Comparison of ENCODE assay signal across 9 cellular contexts in genomic region chr1:153611024-153611352, GRCh38. TPM values are rescaled to one million over a fixed set of nuclear protein-coding genes. Genes with fewer than 3 reads are reported as not detected.
DNase-seq lines count a peak whose midpoint lies in the region; ATAC-seq and TF ChIP-seq lines count a peak whose summit lies in the region.
"Had no signal": no experiment of that assay in that cellular context is flagged by ENCODE, and none has a peak within 500 bp of the region (broad histone marks: within the 10 kb centered on the region; RNA-seq: fewer than 3 reads in every experiment).

No MANE protein-coding gene starts in this region.

- H3K9me3 Mint-ChIP-seq in nephron progenitor cell, result no peaks in the 10 kb centered on the region
- H3K9me3 Mint-ChIP-seq: memory B cell had no signal

- no peaks in the 10 kb centered on the region for H3K9me3 ChIP-seq in lower lobe of right lung

- intact Hi-C loops in lower lobe of right lung (cut with DNase I), result no loop called here

- peak overlapping the region; percentile 69 for H3K4me3 ChIP-seq in AG09309 (ENCODE audit: control insufficient read depth, low read depth, low read length)
- H3K4me3 ChIP-seq in WI38 (ENCODE audit: low read depth, low read length), result peak overlapping the region; percentile 94
- peak overlapping the region; percentile 62 for H3K4me3 ChIP-seq in lower lobe of right lung

- no peak for ATAC-seq in lower lobe of right lung

- TF ChIP-seq CTCF in AG09309 (IDR thresholded peaks at IDR 0.05; ENCODE audit: control insufficient read depth, insufficient read depth, low read depth, low read length, missing control alignments) (no peak), WI38 (IDR thresholded peaks at IDR 0.05; ENCODE audit: low read depth, low read length) (no peak), lower lobe of right lung (IDR thresholded peaks at IDR 0.05) (no peak), nephron progenitor cell (IDR thresholded peaks at IDR 0.05) (no peak)

- H3K36me3 Mint-ChIP-seq in nephron progenitor cell (ENCODE audit: low read depth), result no peaks in the 10 kb centered on the region
- H3K36me3 Mint-ChIP-seq: CD14-positive monocyte, memory B cell had no signal

- H3K27ac Mint-ChIP-seq in nephron progenitor cell, result no peak overlapping the region
- H3K27ac Mint-ChIP-seq: memory B cell had no signal

- no peak for DNase-seq in AG09309 (ENCODE audit: low read depth)
- no peak for DNase-seq in lower lobe of right lung
- no peak for DNase-seq in H4 (ENCODE audit: low spot score)
- no peak for DNase-seq in nephron progenitor cell
- no peak for DNase-seq in NCI-H1930 (lab: John Stamatoyannopoulos, UW)
- DNase-seq: NCI-H345 had no signal

- peaks cover 5% of the 10 kb centered on the region for H3K27me3 Mint-ChIP-seq in nephron progenitor cell (ENCODE audit: low read depth, poor library complexity)
- H3K27me3 Mint-ChIP-seq: memory B cell had no signal

- H3K27me3 ChIP-seq in lower lobe of right lung (ENCODE audit: low read depth), result no peaks in the 10 kb centered on the region

- peaks cover 47% of the 10 kb centered on the region for H3K4me1 ChIP-seq in lower lobe of right lung

- peaks cover 69% of the 10 kb centered on the region for H3K4me1 Mint-ChIP-seq in nephron progenitor cell

- no peak overlapping the region for H3K4me3 Mint-ChIP-seq in nephron progenitor cell
- H3K4me3 Mint-ChIP-seq: memory B cell had no signal

- peaks cover 18% of the 10 kb centered on the region for H3K36me3 ChIP-seq in lower lobe of right lung

- H3K27ac ChIP-seq in lower lobe of right lung, result peak overlapping the region; percentile 90

RNA-seq across cellular contexts. Expression of gene S100A16, which starts 1.9 kb away (rescaled TPM):
- total RNA-seq in lower lobe of right lung, result 52.3 TPM
- 25.1 and 35.9 TPM in 2 replicates for total RNA-seq in H4 (2014; rRNA removed; shearing (Covaris generic))

RNA-seq across cellular contexts. Expression of gene S100A14, which starts 5.1 kb away (rescaled TPM):
- total RNA-seq in lower lobe of right lung, result 138 TPM
- total RNA-seq in H4 (2014; rRNA removed; shearing (Covaris generic)), result not detected in 2 replicates

RNA-seq across cellular contexts. Expression of gene S100A13, which starts 16.3 kb away (rescaled TPM):
- 83.0 TPM for total RNA-seq in lower lobe of right lung
- 160 and 175 TPM in 2 replicates for total RNA-seq in H4 (2014; rRNA removed; shearing (Covaris generic))

RNA-seq across cellular contexts. Expression of gene S100A1, which starts 17.2 kb away (rescaled TPM):
- total RNA-seq in lower lobe of right lung, result 0.71 TPM
- total RNA-seq in H4 (2014; rRNA removed; shearing (Covaris generic)), result 0.91 TPM in 1 of 2 replicates, not detected in the other

RNA-seq across cellular contexts. Expression of gene CHTOP, which starts 22.9 kb away (rescaled TPM):
- 72.2 TPM for total RNA-seq in lower lobe of right lung
- 39.3 and 42.6 TPM in 2 replicates for total RNA-seq in H4 (2014; rRNA removed; shearing (Covaris generic))

Comparison
In these comparisons a context has a peak if more than half of its experiments do, and no peak if none do; other contexts are left out.
1. RNA of gene S100A14, which starts 5.1 kb away (total RNA-seq): 138 TPM in lower lobe of right lung (single experiment); not detected in H4; every median in the first group is over 100 times any median in the second.
2. Peak in every context shown above with its lines, with median percentiles within 50 percentile points of each other: H3K4me3 ChIP-seq.